In the genomic region with DNA sequence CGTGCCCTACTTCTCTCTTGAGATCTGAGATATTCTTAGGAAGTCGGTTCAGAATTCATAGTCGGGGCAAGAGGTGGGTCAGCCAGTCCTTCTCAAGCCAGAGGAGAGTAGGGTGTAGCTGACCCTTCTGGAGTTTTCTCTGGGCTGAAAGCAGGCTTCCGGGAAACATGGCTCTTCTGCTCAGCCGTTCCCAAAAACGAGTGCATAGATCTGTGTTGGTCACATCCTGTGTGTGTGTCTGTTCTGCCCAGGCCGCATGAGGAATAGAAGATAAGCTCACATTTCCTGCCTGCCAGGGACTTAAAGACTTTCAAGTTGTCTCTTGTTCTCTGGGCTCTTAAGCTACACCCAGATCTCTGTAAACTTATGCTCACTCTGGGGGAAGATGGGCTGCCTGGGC, we compare ENCODE assay signal across 8 cellular contexts.
DNase-seq lines count a peak whose midpoint lies in the region; ATAC-seq and TF ChIP-seq lines count a peak whose summit lies in the region.

No MANE protein-coding gene starts in this region.

- H3K27me3 ChIP-seq in right cardiac atrium (ENCODE audit: control insufficient read depth, insufficient read depth) (no peaks in the 10 kb centered on the region), vagina (no peaks in the 10 kb centered on the region)

- DNase-seq in Right ventricle myocardium inferior (ENCODE audit: missing footprints) (no peak), cardiac septum (ENCODE audit: low spot score) (no peak), right cardiac atrium (no peak), vagina (ENCODE audit: extremely low spot score in 2 of 2) (no peak), NCI-H1105 (lab: John Stamatoyannopoulos, UW) (no peak)
- peak; percentile 25 for DNase-seq in activated CD8-positive, alpha-beta memory T cell treated with anti-CD3 and anti-CD28 coated beads, Interleukin-2, amount 50 U/mL, for 4 hours

- H3K36me3 ChIP-seq in vagina: no peaks in the 10 kb centered on the region

- no peak for TF ChIP-seq POLR2A in vagina (IDR thresholded peaks at IDR 0.05)

- WGBS in right cardiac atrium: 30% methylated on average over 7 of the region's 7 CpGs

- H3K4me3 ChIP-seq in right cardiac atrium (ENCODE audit: low read length) (no peak overlapping the region), vagina (no peak overlapping the region)

- no peak for TF ChIP-seq CTCF in vagina (IDR thresholded peaks at IDR 0.05)

- peak; percentile 32 for ATAC-seq in Right ventricle myocardium inferior
- ATAC-seq in right cardiac atrium: peak; percentile 56 to 74
- ATAC-seq in HG02840 (IDR thresholded peaks at IDR 0.05; ENCODE audit: low FRiP score, unreplicated experiment): no peak
- ATAC-seq in GM19035 (IDR thresholded peaks at IDR 0.05; ENCODE audit: unreplicated experiment): no peak

- H3K4me1 ChIP-seq in right cardiac atrium (ENCODE audit: control insufficient read depth, insufficient read depth, low read length) (peaks cover 8% of the 10 kb centered on the region), vagina (peaks cover 45% of the 10 kb centered on the region)

- intact Hi-C loops in Right ventricle myocardium inferior (cut with DNase I): loop anchor here (10.0 kb wide), 1 partner anchor 209 kb away; a partner anchor contains a TSS
- intact Hi-C loops in cardiac septum (cut with DNase I): loop anchor here (5.0 to 10.0 kb wide), 2 partner anchors 111 to 211 kb away; no protein-coding TSS in a partner anchor
- intact Hi-C loops in right cardiac atrium (cut with DNase I): no loop called here
- intact Hi-C loops in vagina (cut with DNase I): no loop called here

- H3K9me3 ChIP-seq in right cardiac atrium (ENCODE audit: control insufficient read depth, low read length): no peaks in the 10 kb centered on the region
- no peaks in the 10 kb centered on the region for H3K9me3 ChIP-seq in vagina

- H3K27ac ChIP-seq in right cardiac atrium (ENCODE audit: low read length) (peak overlapping the region; percentile 30), vagina (peak overlapping the region; percentile 24)

Comparison
In these comparisons a context has a peak if more than half of its experiments do, and no peak if none do; other contexts are left out.
1. intact Hi-C loops: an anchor here in Right ventricle myocardium inferior (10.0 kb wide) and cardiac septum (5.0 to 10.0 kb wide); none called in right cardiac atrium and vagina.
2. ATAC-seq: peak in Right ventricle myocardium inferior (single experiment) and right cardiac atrium (2 of 2); none in HG02840 (single experiment) and GM19035 (single experiment).